ENCODE assay signal across 24 cellular contexts in the genomic region with DNA sequence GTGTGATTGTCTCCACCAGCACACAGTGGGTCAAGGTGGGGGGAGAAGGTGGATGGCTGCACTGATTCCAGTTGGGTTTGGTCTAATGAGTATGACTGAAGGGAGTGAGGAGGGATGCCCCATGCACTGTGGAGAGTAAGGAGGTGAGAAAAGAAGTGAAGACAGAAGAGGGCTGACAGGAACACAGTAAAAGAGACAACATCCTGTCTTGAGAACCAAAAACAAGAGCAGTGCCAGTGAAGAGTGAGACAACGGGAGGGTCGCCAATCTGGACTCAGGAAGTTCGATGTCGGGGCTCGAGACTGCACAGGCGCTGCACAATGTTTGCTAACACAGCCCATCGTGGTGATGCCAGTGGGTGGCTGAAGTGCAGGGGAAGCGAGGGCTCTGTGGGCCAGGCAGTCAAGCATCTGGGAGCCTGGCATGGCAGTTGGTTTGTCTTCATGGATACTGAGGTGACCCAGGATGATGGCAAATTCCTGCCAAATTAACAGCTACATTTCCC. TPM values are rescaled to one million over a fixed set of nuclear protein-coding genes. Genes with fewer than 3 reads are reported as not detected.
A peak's percentile ranks its signal among the peaks of the same experiment; 100 is the strongest.
DNase-seq lines count a peak whose midpoint lies in the region; ATAC-seq and TF ChIP-seq lines count a peak whose summit lies in the region.
"Had no signal": no experiment of that assay in that cellular context is flagged by ENCODE, and none has a peak within 500 bp of the region (broad histone marks: within the 10 kb centered on the region; RNA-seq: fewer than 3 reads in every experiment).

No MANE protein-coding gene starts in this region.

- POLR2A ChIA-PET in T-cell (lab: Charles Lee), result no interaction called here

- H3K4me1 Mint-ChIP-seq in activated T-cell treated with anti-CD3 and anti-CD28 coated beads, Interleukin-2, amount 50 U/mL, for 72 hours (ENCODE audit: low read depth), result peaks cover 6% of the 10 kb centered on the region
- H3K4me1 Mint-ChIP-seq in activated T-cell treated with anti-CD3 and anti-CD28 coated beads, Interleukin-2, amount 50 U/mL, for 4 hours (ENCODE audit: low read depth), result peaks cover 9% of the 10 kb centered on the region
- peaks cover 16 to 25% (median 23%) of the 10 kb centered on the region in 3 donors for H3K4me1 Mint-ChIP-seq in T-cell
- H3K4me1 Mint-ChIP-seq in activated naive CD8-positive, alpha-beta T cell treated with anti-CD3 and anti-CD28 coated beads, Interleukin-2, amount 50 U/mL, for 24 hours, result peaks cover 15% of the 10 kb centered on the region
- H3K4me1 Mint-ChIP-seq in osteocyte (ENCODE audit: unreplicated experiment), result no peaks in the 10 kb centered on the region
- H3K4me1 Mint-ChIP-seq: neural crest cell had no signal

- no peak overlapping the region for H3K4me3 Mint-ChIP-seq in activated T-cell treated with anti-CD3 and anti-CD28 coated beads, Interleukin-2, amount 50 U/mL, for 72 hours
- H3K4me3 Mint-ChIP-seq in activated T-cell treated with anti-CD3 and anti-CD28 coated beads, Interleukin-2, amount 50 U/mL, for 4 hours, result no peak overlapping the region
- H3K4me3 Mint-ChIP-seq in T-cell, result no peak overlapping the region
- H3K4me3 Mint-ChIP-seq in activated naive CD8-positive, alpha-beta T cell treated with anti-CD3 and anti-CD28 coated beads, Interleukin-2, amount 50 U/mL, for 24 hours, result no peak overlapping the region
- no peak overlapping the region for H3K4me3 Mint-ChIP-seq in osteocyte (ENCODE audit: unreplicated experiment)
- H3K4me3 Mint-ChIP-seq: neural crest cell had no signal

- CTCF ChIA-PET in T-cell (lab: Charles Lee), result no interaction called here

- H3K36me3 Mint-ChIP-seq in activated T-cell treated with anti-CD3 and anti-CD28 coated beads, Interleukin-2, amount 50 U/mL, for 72 hours (ENCODE audit: insufficient read depth in 2 of 2), result peaks cover 4 to 6% of the 10 kb centered on the region in 2 donors
- peaks cover 28% of the 10 kb centered on the region for H3K36me3 Mint-ChIP-seq in activated T-cell treated with anti-CD3 and anti-CD28 coated beads, Interleukin-2, amount 50 U/mL, for 4 hours (ENCODE audit: insufficient read depth)
- H3K36me3 Mint-ChIP-seq in T-cell (peaks cover 42% of the 10 kb centered on the region), osteocyte (ENCODE audit: unreplicated experiment) (peaks cover 30% of the 10 kb centered on the region)
- peaks cover 30% of the 10 kb centered on the region for H3K36me3 Mint-ChIP-seq in activated naive CD8-positive, alpha-beta T cell treated with anti-CD3 and anti-CD28 coated beads, Interleukin-2, amount 50 U/mL, for 24 hours (ENCODE audit: low read depth)

- peak overlapping the region; percentile 90 for H3K27ac Mint-ChIP-seq in activated T-cell treated with anti-CD3 and anti-CD28 coated beads, Interleukin-2, amount 50 U/mL, for 72 hours
- H3K27ac Mint-ChIP-seq in T-cell (peak overlapping the region; percentile 72 to 91), osteocyte (ENCODE audit: unreplicated experiment) (peak overlapping the region; percentile 53)
- H3K27ac Mint-ChIP-seq in activated naive CD8-positive, alpha-beta T cell treated with anti-CD3 and anti-CD28 coated beads, Interleukin-2, amount 50 U/mL, for 24 hours, result peak overlapping the region; percentile 47

- no peaks in the 10 kb centered on the region for H3K9me3 Mint-ChIP-seq in activated T-cell treated with anti-CD3 and anti-CD28 coated beads, Interleukin-2, amount 50 U/mL, for 72 hours
- H3K9me3 Mint-ChIP-seq in activated T-cell treated with anti-CD3 and anti-CD28 coated beads, Interleukin-2, amount 50 U/mL, for 4 hours, result no peaks in the 10 kb centered on the region
- no peaks in the 10 kb centered on the region for H3K9me3 Mint-ChIP-seq in T-cell
- no peaks in the 10 kb centered on the region for H3K9me3 Mint-ChIP-seq in activated naive CD8-positive, alpha-beta T cell treated with anti-CD3 and anti-CD28 coated beads, Interleukin-2, amount 50 U/mL, for 24 hours
- H3K9me3 Mint-ChIP-seq in osteocyte (ENCODE audit: unreplicated experiment), result no peaks in the 10 kb centered on the region
- H3K9me3 Mint-ChIP-seq: neural crest cell had no signal

- TF ChIP-seq CTCF in osteocyte (IDR thresholded peaks at IDR 0.05), result no peak

- no peak for ATAC-seq in activated T-cell treated with anti-CD3 and anti-CD28 coated beads, Interleukin-2, amount 50 U/mL, for 72 hours (replicated peaks in 1 of 2)
- no peak for ATAC-seq in activated T-cell treated with anti-CD3 and anti-CD28 coated beads, Interleukin-2, amount 50 U/mL, for 4 hours
- ATAC-seq in T-cell (replicated peaks in 1 of 4) (peak in 3 of 4 experiments; percentile 43 to 65 (median 50)), HG02798 (IDR thresholded peaks at IDR 0.05; ENCODE audit: poor library complexity, unreplicated experiment) (no peak)
- ATAC-seq in activated naive CD8-positive, alpha-beta T cell treated with anti-CD3 and anti-CD28 coated beads, Interleukin-2, amount 50 U/mL, for 24 hours, result no peak
- ATAC-seq: foreskin keratinocyte, GM12878, lower lobe of right lung, mucosa of descending colon, right cardiac atrium had no signal

- H3K27me3 Mint-ChIP-seq in activated T-cell treated with anti-CD3 and anti-CD28 coated beads, Interleukin-2, amount 50 U/mL, for 72 hours (ENCODE audit: low read depth), result no peaks in the 10 kb centered on the region
- H3K27me3 Mint-ChIP-seq in activated T-cell treated with anti-CD3 and anti-CD28 coated beads, Interleukin-2, amount 50 U/mL, for 4 hours (ENCODE audit: low read depth), result no peaks in the 10 kb centered on the region
- H3K27me3 Mint-ChIP-seq in T-cell, result no peaks in the 10 kb centered on the region
- no peaks in the 10 kb centered on the region for H3K27me3 Mint-ChIP-seq in activated naive CD8-positive, alpha-beta T cell treated with anti-CD3 and anti-CD28 coated beads, Interleukin-2, amount 50 U/mL, for 24 hours
- no peaks in the 10 kb centered on the region for H3K27me3 Mint-ChIP-seq in osteocyte (ENCODE audit: unreplicated experiment)

- DNase-seq in activated T-cell treated with anti-CD3 and anti-CD28 coated beads, Interleukin-2, amount 50 U/mL, for 72 hours, result no peak
- DNase-seq in activated T-cell treated with anti-CD3 and anti-CD28 coated beads, Interleukin-2, amount 50 U/mL, for 4 hours, result no peak
- DNase-seq in T-cell (no peak), osteocyte (ENCODE audit: extremely low spot score, unreplicated experiment) (no peak), DMS 273 (lab: John Stamatoyannopoulos, UW; ENCODE audit: unreplicated experiment) (no peak)
- no peak for DNase-seq in activated naive CD8-positive, alpha-beta T cell treated with anti-CD3 and anti-CD28 coated beads, Interleukin-2, amount 50 U/mL, for 24 hours
- DNase-seq: activated CD4-positive, CD25-positive, alpha-beta regulatory T cell treated with anti-CD3 and anti-CD28 coated beads, Interleukin-2, amount 50 U/mL, for 72 hours; activated CD8-positive, alpha-beta memory T cell treated with anti-CD3 and anti-CD28 coated beads, Interleukin-2, amount 50 U/mL, for 4 hours; activated gamma-delta T cell; aorta; EL; foreskin keratinocyte; HCEC 1CT; lower lobe of right lung; mucosa of descending colon; NCI-H1436; NCI-H446; NCI-H82; right cardiac atrium; substantia nigra; upper lobe of left lung had no signal

RNA-seq across cellular contexts. Expression of a gene that starts 34.1 kb away (rescaled TPM):
- 10 to 100 TPM; 11.2 to 13.8 TPM for total RNA-seq in activated T-cell treated with anti-CD3 and anti-CD28 coated beads, Interleukin-2, amount 50 U/mL, for 72 hours
- total RNA-seq in activated T-cell treated with anti-CD3 and anti-CD28 coated beads, Interleukin-2, amount 50 U/mL, for 4 hours, result 10 to 100 TPM; 18.2 to 21.8 (median 18.2) TPM
- total RNA-seq in T-cell, result 1 to 10 TPM; 4.0 to 9.6 (median 5.4) TPM
- total RNA-seq in osteocyte, result 34.4 and 35.7 TPM in 2 replicates

Comparison
In these comparisons a context has a peak if more than half of its experiments do, and no peak if none do; other contexts are left out.
1. ATAC-seq: peak in T-cell (3 of 4); none in activated T-cell treated with anti-CD3 and anti-CD28 coated beads, Interleukin-2, amount 50 U/mL, for 72 hours (0 of 2), activated T-cell treated with anti-CD3 and anti-CD28 coated beads, Interleukin-2, amount 50 U/mL, for 4 hours (0 of 2), activated naive CD8-positive, alpha-beta T cell treated with anti-CD3 and anti-CD28 coated beads, Interleukin-2, amount 50 U/mL, for 24 hours (single experiment) and HG02798 (single experiment).
2. Peak in every context shown above with its lines, with median percentiles within 50 percentile points of each other: H3K27ac Mint-ChIP-seq.